Comparison of ENCODE assay signal across 26 cellular contexts in the genomic region with DNA sequence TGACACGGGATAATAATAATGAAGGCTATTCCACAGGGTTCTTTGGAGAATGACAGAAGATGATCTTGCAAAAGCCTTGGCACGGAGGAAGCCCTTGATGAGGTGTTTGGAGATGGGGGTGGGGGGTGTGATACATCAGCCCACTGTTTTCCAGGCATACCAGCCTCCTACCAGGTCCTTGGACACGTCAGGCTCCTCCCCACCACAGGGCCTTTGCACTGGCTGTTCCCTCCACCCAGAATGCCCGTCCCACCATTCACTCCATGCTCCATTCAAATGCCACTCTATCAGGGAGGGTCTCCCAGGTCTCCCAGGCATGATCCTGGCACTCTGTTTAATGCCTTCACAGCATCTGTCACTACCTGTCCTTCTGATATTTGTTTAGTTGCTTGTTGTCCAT. TPM values are rescaled to one million over a fixed set of nuclear protein-coding genes. Genes with fewer than 3 reads are reported as not detected.
DNase-seq lines count a peak whose midpoint lies in the region; ATAC-seq and TF ChIP-seq lines count a peak whose summit lies in the region.
"Had no signal": no experiment of that assay in that cellular context is flagged by ENCODE, and none has a peak within 500 bp of the region (broad histone marks: within the 10 kb centered on the region; RNA-seq: fewer than 3 reads in every experiment).

No MANE protein-coding gene starts in this region.

- H3K4me1 ChIP-seq in left ventricle myocardium inferior, result peaks cover 61% of the 10 kb centered on the region
- peaks cover 49 to 61% of the 10 kb centered on the region in 2 experiments for H3K4me1 ChIP-seq in neutrophil (ENCODE audit: control insufficient read depth in 1 of 2, insufficient read depth in 1 of 2, low read depth in 1 of 2, low read length in 1 of 2)
- H3K4me1 ChIP-seq in mucosa of descending colon (ENCODE audit: low read depth), result peaks cover 7% of the 10 kb centered on the region

- peaks cover 10% of the 10 kb centered on the region for H3K4me1 Mint-ChIP-seq in endothelial cell (ENCODE audit: unreplicated experiment)

- no peak for DNase-seq in left ventricle myocardium inferior
- DNase-seq in Right ventricle myocardium superior, result no peak
- no peak for DNase-seq in endothelial cell (ENCODE audit: low spot score)
- no peak for DNase-seq in T-helper 9 cell
- no peak for DNase-seq in lower leg skin (ENCODE audit: low spot score in 2 of 2)
- no peak for DNase-seq in SHP77 (lab: John Stamatoyannopoulos, UW)
- DNase-seq in mucosa of descending colon, result no peak
- DNase-seq: ACHN; EL; GF-D8; NCI-H1092 treated with DMSO at 0.1 percent for 48 hours; NCI-H1436 treated with DMSO at 0.1 percent for 48 hours; NCI-H1930; NCI-H2227 treated with DMSO at 0.1 percent for 48 hours; NCI-H510A; NK-92 treated with Interleukin-12 subunit alpha and Interleukin-12 subunit beta, amount 100 ng/mL, for 24 hours had no signal

- no peak for TF ChIP-seq CTCF in left ventricle myocardium inferior (IDR thresholded peaks at IDR 0.05; ENCODE audit: borderline replicate concordance)
- TF ChIP-seq CTCF in endothelial cell (IDR thresholded peaks at IDR 0.05; ENCODE audit: unreplicated experiment), result no peak
- no peak for TF ChIP-seq CTCF in neutrophil (IDR thresholded peaks at IDR 0.05)
- no peak for TF ChIP-seq CTCF in lower leg skin (IDR thresholded peaks at IDR 0.05)
- no peak for TF ChIP-seq CTCF in mucosa of descending colon (IDR thresholded peaks at IDR 0.05)

- H3K4me3 ChIP-seq in left ventricle myocardium inferior, result no peak overlapping the region
- no peak overlapping the region for H3K4me3 ChIP-seq in neutrophil (ENCODE audit: low read depth in 1 of 2, low read length in 1 of 2)
- H3K4me3 ChIP-seq in lower leg skin (ENCODE audit: low read depth, poor library complexity, severe bottlenecking), result no peak overlapping the region
- no peak overlapping the region for H3K4me3 ChIP-seq in mucosa of descending colon
- H3K4me3 ChIP-seq: GM23338, HAP-1 had no signal

- 78 to 83% methylated on average over 4 of the region's 4 CpGs for WGBS in lower leg skin, 2 donors

- H3K27ac ChIP-seq in left ventricle myocardium inferior (replicated peaks) (peak overlapping the region; percentile 94), neutrophil (peak overlapping the region; percentile 92)
- H3K27ac ChIP-seq: 22Rv1, C4-2B, HL-60, KMS-11, RWPE1 had no signal

- H3K36me3 ChIP-seq in left ventricle myocardium inferior, result no peaks in the 10 kb centered on the region
- peaks cover 23% of the 10 kb centered on the region for H3K36me3 ChIP-seq in neutrophil
- H3K36me3 ChIP-seq in mucosa of descending colon (ENCODE audit: low read depth), result no peaks in the 10 kb centered on the region
- H3K36me3 ChIP-seq: HAP-1 had no signal

- H3K9me3 ChIP-seq in left ventricle myocardium inferior (replicated peaks) (no peaks in the 10 kb centered on the region), neutrophil (no peaks in the 10 kb centered on the region), mucosa of descending colon (no peaks in the 10 kb centered on the region)

- peak overlapping the region; percentile 45 for H3K4me3 Mint-ChIP-seq in endothelial cell (ENCODE audit: unreplicated experiment)
- H3K4me3 Mint-ChIP-seq: GM23338 had no signal

- no peak overlapping the region for H3K27ac Mint-ChIP-seq in endothelial cell (ENCODE audit: unreplicated experiment)
- H3K27ac Mint-ChIP-seq: GM23338 had no signal

- H3K27me3 ChIP-seq in left ventricle myocardium inferior (ENCODE audit: low read depth), result no peaks in the 10 kb centered on the region
- no peaks in the 10 kb centered on the region for H3K27me3 ChIP-seq in neutrophil

- peaks cover 18% of the 10 kb centered on the region for H3K36me3 Mint-ChIP-seq in endothelial cell (ENCODE audit: low read depth, unreplicated experiment)

- intact Hi-C loops in left ventricle myocardium inferior (cut with micrococcal nuclease) (no loop called here), Right ventricle myocardium superior (cut with DNase I) (no loop called here), lower leg skin (cut with DNase I; ENCODE audit: low total_unique reads) (no loop called here), mucosa of descending colon (cut with DNase I, micrococcal nuclease) (no loop called here)

- peaks cover 17% of the 10 kb centered on the region for H3K27me3 Mint-ChIP-seq in endothelial cell (ENCODE audit: unreplicated experiment)

- no peak for TF ChIP-seq POLR2A in lower leg skin (IDR thresholded peaks at IDR 0.05)

- ATAC-seq in Right ventricle myocardium superior (ENCODE audit: poor library complexity) (no peak), mucosa of descending colon (no peak)
- ATAC-seq: GM23338, HepG2 had no signal

- H3K9me3 Mint-ChIP-seq in endothelial cell (ENCODE audit: unreplicated experiment), result no peaks in the 10 kb centered on the region
- H3K9me3 Mint-ChIP-seq: GM23338 had no signal

RNA-seq across cellular contexts. Expression of gene WIZ, which starts 2.7 kb away (rescaled TPM):
- total RNA-seq in left ventricle myocardium inferior (25.3 TPM), Right ventricle myocardium superior (21.9 TPM), endothelial cell (ENCODE audit: unreplicated experiment) (79.0 TPM), lower leg skin (10 to 100 TPM; 28.4 to 52.9 (median 43.8) TPM), mucosa of descending colon (10 to 100 TPM; 26.7 to 39.9 (median 28.1) TPM)

RNA-seq across cellular contexts. Expression of gene RASAL3, which starts 17.3 kb away (rescaled TPM):
- 1.5 TPM for total RNA-seq in left ventricle myocardium inferior
- 0.65 TPM for total RNA-seq in Right ventricle myocardium superior
- 1.5 TPM for total RNA-seq in endothelial cell (ENCODE audit: unreplicated experiment)
- total RNA-seq in lower leg skin, result 1 to 10 TPM in 3 of 4 donors, under 1 TPM in 1; 0.17 to 2.1 (median 1.5) TPM
- total RNA-seq in mucosa of descending colon, result 1 to 10 TPM; 4.0 to 5.2 (median 5.1) TPM
- total RNA-seq: HepG2, HT-29 had no signal

RNA-seq across cellular contexts. Expression of gene AKAP8L, which starts 28.3 kb away (rescaled TPM):
- 74.5 TPM for total RNA-seq in left ventricle myocardium inferior
- 74.5 TPM for total RNA-seq in Right ventricle myocardium superior
- 160 TPM for total RNA-seq in endothelial cell (ENCODE audit: unreplicated experiment)
- total RNA-seq in lower leg skin, result 100 to 1,000 TPM in 2 of 4 donors, 10 to 100 TPM in 2; 82.4 to 141 (median 95.3) TPM
- total RNA-seq in mucosa of descending colon, result 100 to 1,000 TPM in 1 of 3 donors, 10 to 100 TPM in 2; 74.4 to 111 (median 96.0) TPM

RNA-seq across cellular contexts. Expression of gene PGLYRP2, which starts 32.2 kb away (rescaled TPM):
- not detected for total RNA-seq in left ventricle myocardium inferior
- not detected for total RNA-seq in Right ventricle myocardium superior
- total RNA-seq in endothelial cell (ENCODE audit: unreplicated experiment), result not detected
- total RNA-seq in lower leg skin, result under 1 TPM in 3 of 4 donors, not detected in 1; 0.23 to 0.80 (median 0.37) TPM
- not detected for total RNA-seq in mucosa of descending colon
- total RNA-seq: GM23338, HT-29 had no signal
